ENCODE assay signal across 1 cellular context in the genomic region with DNA sequence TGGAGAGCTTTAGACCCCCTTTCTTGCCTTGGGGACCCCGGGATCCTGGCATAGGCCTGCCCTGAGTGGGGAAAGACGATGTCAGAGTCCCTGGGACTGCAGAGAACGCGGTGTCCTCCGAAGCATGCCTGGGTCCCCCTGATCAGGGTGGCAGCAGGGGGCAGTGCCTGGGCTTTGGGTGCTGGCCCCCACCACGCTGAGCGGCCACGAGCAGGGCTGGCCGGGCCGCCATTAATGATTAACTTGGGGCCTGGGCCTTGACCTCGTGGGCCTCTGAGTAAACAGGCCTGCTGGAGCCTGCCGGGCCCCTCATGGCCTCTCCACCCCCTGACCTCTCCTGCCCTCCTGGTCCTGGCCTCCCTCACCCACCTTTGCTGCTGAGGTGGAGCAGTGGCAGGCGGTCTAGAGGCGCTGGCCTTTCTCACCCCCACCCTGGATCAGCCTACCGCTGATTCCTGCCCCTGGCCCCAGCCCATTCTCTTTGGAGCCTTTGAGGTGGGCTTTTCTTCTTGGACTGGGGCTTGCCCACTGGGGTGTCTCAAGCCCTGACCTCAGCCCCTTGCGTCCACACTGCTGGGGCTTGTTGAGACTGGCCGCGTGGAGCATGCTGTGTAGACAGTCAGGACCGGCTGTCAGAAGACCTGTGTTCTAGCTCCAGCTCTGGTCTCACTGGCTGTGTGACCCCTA.
A peak's percentile ranks its signal among the peaks of the same experiment; 100 is the strongest.
TF ChIP-seq lines count a peak whose summit lies in the region.

No MANE protein-coding gene starts in this region.

TF ChIP-seq in HepG2, 621 proteins besides CTCF, POLR2A, EP300 and RAD21 (continued from another document and continues in another):
- no peak for TF ChIP-seq CHCHD3 (CRISPR knock-in tag; IDR thresholded peaks at IDR 0.05)
- TF ChIP-seq, protein P1, sequence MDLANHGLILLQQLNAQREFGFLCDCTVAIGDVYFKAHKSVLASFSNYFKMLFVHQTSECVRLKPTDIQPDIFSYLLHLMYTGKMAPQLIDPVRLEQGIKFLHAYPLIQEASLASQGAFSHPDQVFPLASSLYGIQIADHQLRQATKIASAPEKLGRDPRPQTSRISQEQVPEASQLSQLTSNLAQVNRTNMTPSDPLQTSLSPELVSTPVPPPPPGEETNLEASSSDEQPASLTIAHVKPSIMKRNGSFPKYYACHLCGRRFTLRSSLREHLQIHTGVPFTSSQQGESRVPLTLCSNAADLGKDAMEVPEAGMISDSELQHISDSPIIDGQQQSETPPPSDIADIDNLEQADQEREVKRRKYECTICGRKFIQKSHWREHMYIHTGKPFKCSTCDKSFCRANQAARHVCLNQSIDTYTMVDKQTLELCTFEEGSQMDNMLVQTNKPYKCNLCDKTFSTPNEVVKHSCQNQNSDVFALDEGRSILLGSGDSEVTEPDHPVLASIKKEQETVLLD (CRISPR knock-in tag; IDR thresholded peaks at IDR 0.05; ENCODE audit: low read depth): no peak
- peak; percentile 93 for TF ChIP-seq ZMYM3 (CRISPR knock-in tag; IDR thresholded peaks at IDR 0.05)
- TF ChIP-seq RNF2 (conservative IDR thresholded peaks at IDR 0.05; ENCODE audit: low read depth): 0 out of 2 replicates have a peak, but pooled peaks have one; percentile 45
- TF ChIP-seq SP1 (IDR thresholded peaks at IDR 0.05): no peak
- TF ChIP-seq SP1 (CRISPR knock-in tag; IDR thresholded peaks at IDR 0.05): peak; percentile 68
- TF ChIP-seq RELA (CRISPR knock-in tag; IDR thresholded peaks at IDR 0.05): no peak
- TF ChIP-seq SRSF9 (IDR thresholded peaks at IDR 0.05; ENCODE audit: borderline replicate concordance, insufficient read depth, low read depth, low read length, poor library complexity, severe bottlenecking): no peak
- TF ChIP-seq THYN1 (CRISPR knock-in tag; IDR thresholded peaks at IDR 0.05; ENCODE audit: borderline replicate concordance, low read depth): no peak
- no peak for TF ChIP-seq ARID3A (IDR thresholded peaks at IDR 0.05; ENCODE audit: low read depth, low read length)
- 0 out of 2 replicates have a peak, but pooled peaks have one; percentile 74 for TF ChIP-seq ZNF431 (CRISPR knock-in tag; IDR thresholded peaks at IDR 0.05; ENCODE audit: borderline replicate concordance, low read depth)
- TF ChIP-seq NONO (IDR thresholded peaks at IDR 0.05): no peak
- peak; percentile 94 for TF ChIP-seq NONO (CRISPR knock-in tag; conservative IDR thresholded peaks at IDR 0.05)
- TF ChIP-seq ZSCAN9 (CRISPR knock-in tag; IDR thresholded peaks at IDR 0.05; ENCODE audit: borderline replicate concordance): peak; percentile 39; the same call in 1 of the 2 replicates
- TF ChIP-seq NFRKB (IDR thresholded peaks at IDR 0.05): no peak
- TF ChIP-seq SSRP1 (CRISPR knock-in tag; IDR thresholded peaks at IDR 0.05): no peak
- TF ChIP-seq TARDBP (CRISPR knock-in tag; IDR thresholded peaks at IDR 0.05): peak; percentile 98
- TF ChIP-seq RFX5 (IDR thresholded peaks at IDR 0.05; ENCODE audit: low read depth, low read length): no peak
- TF ChIP-seq, protein P2, sequence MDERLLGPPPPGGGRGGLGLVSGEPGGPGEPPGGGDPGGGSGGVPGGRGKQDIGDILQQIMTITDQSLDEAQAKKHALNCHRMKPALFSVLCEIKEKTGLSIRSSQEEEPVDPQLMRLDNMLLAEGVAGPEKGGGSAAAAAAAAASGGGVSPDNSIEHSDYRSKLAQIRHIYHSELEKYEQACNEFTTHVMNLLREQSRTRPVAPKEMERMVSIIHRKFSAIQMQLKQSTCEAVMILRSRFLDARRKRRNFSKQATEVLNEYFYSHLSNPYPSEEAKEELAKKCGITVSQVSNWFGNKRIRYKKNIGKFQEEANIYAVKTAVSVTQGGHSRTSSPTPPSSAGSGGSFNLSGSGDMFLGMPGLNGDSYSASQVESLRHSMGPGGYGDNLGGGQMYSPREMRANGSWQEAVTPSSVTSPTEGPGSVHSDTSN (CRISPR knock-in tag; IDR thresholded peaks at IDR 0.05): no peak
- peak; percentile 93 for TF ChIP-seq FOXC1 (CRISPR knock-in tag; IDR thresholded peaks at IDR 0.05; ENCODE audit: borderline replicate concordance)
- peak; percentile 98 for TF ChIP-seq TBX2 (CRISPR knock-in tag; IDR thresholded peaks at IDR 0.05; ENCODE audit: borderline replicate concordance)
- TF ChIP-seq, protein P3, sequence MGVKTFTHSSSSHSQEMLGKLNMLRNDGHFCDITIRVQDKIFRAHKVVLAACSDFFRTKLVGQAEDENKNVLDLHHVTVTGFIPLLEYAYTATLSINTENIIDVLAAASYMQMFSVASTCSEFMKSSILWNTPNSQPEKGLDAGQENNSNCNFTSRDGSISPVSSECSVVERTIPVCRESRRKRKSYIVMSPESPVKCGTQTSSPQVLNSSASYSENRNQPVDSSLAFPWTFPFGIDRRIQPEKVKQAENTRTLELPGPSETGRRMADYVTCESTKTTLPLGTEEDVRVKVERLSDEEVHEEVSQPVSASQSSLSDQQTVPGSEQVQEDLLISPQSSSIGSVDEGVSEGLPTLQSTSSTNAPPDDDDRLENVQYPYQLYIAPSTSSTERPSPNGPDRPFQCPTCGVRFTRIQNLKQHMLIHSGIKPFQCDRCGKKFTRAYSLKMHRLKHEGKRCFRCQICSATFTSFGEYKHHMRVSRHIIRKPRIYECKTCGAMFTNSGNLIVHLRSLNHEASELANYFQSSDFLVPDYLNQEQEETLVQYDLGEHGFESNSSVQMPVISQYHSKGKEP (CRISPR knock-in tag; IDR thresholded peaks at IDR 0.05): no peak
- TF ChIP-seq ZNF367 (CRISPR knock-in tag; IDR thresholded peaks at IDR 0.05; ENCODE audit: borderline replicate concordance): no peak
- peak; percentile 74 for TF ChIP-seq SP4 (CRISPR knock-in tag; IDR thresholded peaks at IDR 0.05)
- 0 out of 2 replicates have a peak, but pooled peaks have one; percentile 53 for TF ChIP-seq ZNF263 (CRISPR knock-in tag; IDR thresholded peaks at IDR 0.05)
- no peak for TF ChIP-seq ZNF512 (CRISPR knock-in tag; IDR thresholded peaks at IDR 0.05)
- TF ChIP-seq TCF12 (IDR thresholded peaks at IDR 0.05): no peak
- TF ChIP-seq TCF12 (CRISPR knock-in tag; IDR thresholded peaks at IDR 0.05): peak; percentile 99
- TF ChIP-seq ZNF160 (CRISPR knock-in tag; IDR thresholded peaks at IDR 0.05): peak; percentile 94
- peak; percentile 85; the same call in 1 of the 2 replicates for TF ChIP-seq ZNF558 (CRISPR knock-in tag; IDR thresholded peaks at IDR 0.05; ENCODE audit: borderline replicate concordance)
- TF ChIP-seq RXRA (CRISPR knock-in tag; IDR thresholded peaks at IDR 0.05): peak; percentile 100
- peak; percentile 96 for TF ChIP-seq GATAD2A (CRISPR knock-in tag; IDR thresholded peaks at IDR 0.05)
- TF ChIP-seq, protein P4, sequence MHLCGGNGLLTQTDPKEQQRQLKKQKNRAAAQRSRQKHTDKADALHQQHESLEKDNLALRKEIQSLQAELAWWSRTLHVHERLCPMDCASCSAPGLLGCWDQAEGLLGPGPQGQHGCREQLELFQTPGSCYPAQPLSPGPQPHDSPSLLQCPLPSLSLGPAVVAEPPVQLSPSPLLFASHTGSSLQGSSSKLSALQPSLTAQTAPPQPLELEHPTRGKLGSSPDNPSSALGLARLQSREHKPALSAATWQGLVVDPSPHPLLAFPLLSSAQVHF (CRISPR knock-in tag; IDR thresholded peaks at IDR 0.05): no peak
- no peak for TF ChIP-seq ZNF615 (CRISPR knock-in tag; IDR thresholded peaks at IDR 0.05; ENCODE audit: borderline replicate concordance)
- no peak for TF ChIP-seq ZNF775 (CRISPR knock-in tag; IDR thresholded peaks at IDR 0.05; ENCODE audit: borderline replicate concordance)
- TF ChIP-seq, protein P5, sequence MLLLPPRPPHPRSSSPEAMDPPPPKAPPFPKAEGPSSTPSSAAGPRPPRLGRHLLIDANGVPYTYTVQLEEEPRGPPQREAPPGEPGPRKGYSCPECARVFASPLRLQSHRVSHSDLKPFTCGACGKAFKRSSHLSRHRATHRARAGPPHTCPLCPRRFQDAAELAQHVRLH (CRISPR knock-in tag; IDR thresholded peaks at IDR 0.05; ENCODE audit: borderline replicate concordance, low read depth): no peak; the same call in 1 of the 2 replicates
- TF ChIP-seq YEATS2 (CRISPR knock-in tag; IDR thresholded peaks at IDR 0.05; ENCODE audit: borderline replicate concordance): peak; percentile 58; the same call in 1 of the 2 replicates
- 0 out of 2 replicates have a peak, but pooled peaks have one; percentile 65 for TF ChIP-seq ZNF790 (CRISPR knock-in tag; IDR thresholded peaks at IDR 0.05; ENCODE audit: borderline replicate concordance)
- TF ChIP-seq JDP2 (CRISPR knock-in tag; IDR thresholded peaks at IDR 0.05; ENCODE audit: borderline replicate concordance): no peak; the same call in 1 of the 2 replicates
- TF ChIP-seq MIER2 (CRISPR knock-in tag; IDR thresholded peaks at IDR 0.05): no peak; the same call in 1 of the 2 replicates
- TF ChIP-seq, protein P6, sequence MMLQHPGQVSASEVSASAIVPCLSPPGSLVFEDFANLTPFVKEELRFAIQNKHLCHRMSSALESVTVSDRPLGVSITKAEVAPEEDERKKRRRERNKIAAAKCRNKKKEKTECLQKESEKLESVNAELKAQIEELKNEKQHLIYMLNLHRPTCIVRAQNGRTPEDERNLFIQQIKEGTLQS (CRISPR knock-in tag; IDR thresholded peaks at IDR 0.05): no peak; the same call in none of the 2 replicates
- TF ChIP-seq ZNF772 (CRISPR knock-in tag; IDR thresholded peaks at IDR 0.05): peak; percentile 98
- TF ChIP-seq, protein P7, sequence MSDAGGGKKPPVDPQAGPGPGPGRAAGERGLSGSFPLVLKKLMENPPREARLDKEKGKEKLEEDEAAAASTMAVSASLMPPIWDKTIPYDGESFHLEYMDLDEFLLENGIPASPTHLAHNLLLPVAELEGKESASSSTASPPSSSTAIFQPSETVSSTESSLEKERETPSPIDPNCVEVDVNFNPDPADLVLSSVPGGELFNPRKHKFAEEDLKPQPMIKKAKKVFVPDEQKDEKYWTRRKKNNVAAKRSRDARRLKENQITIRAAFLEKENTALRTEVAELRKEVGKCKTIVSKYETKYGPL (CRISPR knock-in tag; IDR thresholded peaks at IDR 0.05): no peak; the same call in 1 of the 2 replicates
- peak; percentile 95 for TF ChIP-seq SAP130 (CRISPR knock-in tag; IDR thresholded peaks at IDR 0.05; ENCODE audit: low read depth)
- TF ChIP-seq SOX6 (IDR thresholded peaks at IDR 0.05): no peak
- TF ChIP-seq SOX6 (CRISPR knock-in tag; IDR thresholded peaks at IDR 0.05): peak; percentile 96
- peak; percentile 68; the same call in 1 of the 2 replicates for TF ChIP-seq GATA4 (IDR thresholded peaks at IDR 0.05; ENCODE audit: borderline replicate concordance, low read depth)
- TF ChIP-seq ZNF446 (CRISPR knock-in tag; IDR thresholded peaks at IDR 0.05): peak; percentile 74; the same call in 1 of the 2 replicates
- no peak for TF ChIP-seq ZNF260 (CRISPR knock-in tag; IDR thresholded peaks at IDR 0.05; ENCODE audit: borderline replicate concordance, low read depth)
- peak; percentile 84 for TF ChIP-seq RBFOX2 (IDR thresholded peaks at IDR 0.05; ENCODE audit: low read depth, low read length)
- peak; percentile 95 for TF ChIP-seq SRSF1 (optimal IDR thresholded peaks at IDR 0.05; ENCODE audit: low read depth, low read length)
- TF ChIP-seq NFIB (CRISPR knock-in tag; IDR thresholded peaks at IDR 0.05; ENCODE audit: borderline replicate concordance): no peak
- TF ChIP-seq ZNF468 (CRISPR knock-in tag; IDR thresholded peaks at IDR 0.05): no peak
- TF ChIP-seq ISL2 (CRISPR knock-in tag; IDR thresholded peaks at IDR 0.05): peak; percentile 93
- peak; percentile 82; the same call in 1 of the 2 replicates for TF ChIP-seq ZNF619 (CRISPR knock-in tag; IDR thresholded peaks at IDR 0.05)
- no peak for TF ChIP-seq TMF1 (CRISPR knock-in tag; IDR thresholded peaks at IDR 0.05; ENCODE audit: low read depth)
- peak; percentile 59; the same call in 1 of the 2 replicates for TF ChIP-seq ZFP90 (CRISPR knock-in tag; IDR thresholded peaks at IDR 0.05; ENCODE audit: borderline replicate concordance)
- no peak for TF ChIP-seq ZNF773 (CRISPR knock-in tag; IDR thresholded peaks at IDR 0.05; ENCODE audit: borderline replicate concordance)
- TF ChIP-seq KLF15 (CRISPR knock-in tag; IDR thresholded peaks at IDR 0.05; ENCODE audit: borderline replicate concordance): peak; percentile 3; the same call in 1 of the 2 replicates
- TF ChIP-seq, protein P8, sequence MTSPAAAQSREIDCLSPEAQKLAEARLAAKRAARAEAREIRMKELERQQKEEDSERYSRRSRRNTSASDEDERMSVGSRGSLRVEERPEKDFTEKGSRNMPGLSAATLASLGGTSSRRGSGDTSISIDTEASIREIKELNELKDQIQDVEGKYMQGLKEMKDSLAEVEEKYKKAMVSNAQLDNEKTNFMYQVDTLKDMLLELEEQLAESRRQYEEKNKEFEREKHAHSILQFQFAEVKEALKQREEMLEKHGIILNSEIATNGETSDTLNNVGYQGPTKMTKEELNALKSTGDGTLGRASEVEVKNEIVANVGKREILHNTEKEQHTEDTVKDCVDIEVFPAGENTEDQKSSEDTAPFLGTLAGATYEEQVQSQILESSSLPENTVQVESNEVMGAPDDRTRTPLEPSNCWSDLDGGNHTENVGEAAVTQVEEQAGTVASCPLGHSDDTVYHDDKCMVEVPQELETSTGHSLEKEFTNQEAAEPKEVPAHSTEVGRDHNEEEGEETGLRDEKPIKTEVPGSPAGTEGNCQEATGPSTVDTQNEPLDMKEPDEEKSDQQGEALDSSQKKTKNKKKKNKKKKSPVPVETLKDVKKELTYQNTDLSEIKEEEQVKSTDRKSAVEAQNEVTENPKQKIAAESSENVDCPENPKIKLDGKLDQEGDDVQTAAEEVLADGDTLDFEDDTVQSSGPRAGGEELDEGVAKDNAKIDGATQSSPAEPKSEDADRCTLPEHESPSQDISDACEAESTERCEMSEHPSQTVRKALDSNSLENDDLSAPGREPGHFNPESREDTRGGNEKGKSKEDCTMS (CRISPR knock-in tag; conservative IDR thresholded peaks at IDR 0.05): no peak
- peak; percentile 80; the same call in 1 of the 2 replicates for TF ChIP-seq RCOR2 (CRISPR knock-in tag; IDR thresholded peaks at IDR 0.05)
- TF ChIP-seq ZBTB21 (CRISPR knock-in tag; IDR thresholded peaks at IDR 0.05): no peak
